8 cellular contexts compared by ENCODE assay signal in genomic region chr19:52237197-52237596, GRCh38.
"Had no signal": no experiment of that assay in that cellular context is flagged by ENCODE, and none has a peak within 500 bp of the region (broad histone marks: within the 10 kb centered on the region; RNA-seq: fewer than 3 reads in every experiment).

No MANE protein-coding gene starts in this region.

- H3K27ac ChIP-seq: colonic mucosa, esophagus muscularis mucosa, neural progenitor cell, parathyroid adenoma, right lobe of liver, stomach, thyroid gland had no signal

- H3K9me3 ChIP-seq: colonic mucosa, esophagus muscularis mucosa, right lobe of liver, stomach, thyroid gland had no signal

- H3K36me3 ChIP-seq: colonic mucosa, esophagus muscularis mucosa, neural progenitor cell, right lobe of liver, stomach, thyroid gland had no signal

- H3K27me3 ChIP-seq: colonic mucosa, esophagus muscularis mucosa, neural progenitor cell, right lobe of liver, stomach, thyroid gland had no signal

- H3K4me2 ChIP-seq: neural progenitor cell had no signal

- H3K9ac ChIP-seq: neural progenitor cell, parathyroid adenoma had no signal

- DNase-seq: kidney had no signal

- H3K4me3 ChIP-seq: colonic mucosa, esophagus muscularis mucosa, neural progenitor cell, right lobe of liver, stomach, thyroid gland had no signal

- H2AFZ ChIP-seq: neural progenitor cell, parathyroid adenoma had no signal

- H3K4me1 ChIP-seq: colonic mucosa, neural progenitor cell, right lobe of liver, thyroid gland had no signal

- H3K79me2 ChIP-seq: parathyroid adenoma had no signal
